8 cellular contexts compared by ENCODE assay signal in the genomic region with DNA sequence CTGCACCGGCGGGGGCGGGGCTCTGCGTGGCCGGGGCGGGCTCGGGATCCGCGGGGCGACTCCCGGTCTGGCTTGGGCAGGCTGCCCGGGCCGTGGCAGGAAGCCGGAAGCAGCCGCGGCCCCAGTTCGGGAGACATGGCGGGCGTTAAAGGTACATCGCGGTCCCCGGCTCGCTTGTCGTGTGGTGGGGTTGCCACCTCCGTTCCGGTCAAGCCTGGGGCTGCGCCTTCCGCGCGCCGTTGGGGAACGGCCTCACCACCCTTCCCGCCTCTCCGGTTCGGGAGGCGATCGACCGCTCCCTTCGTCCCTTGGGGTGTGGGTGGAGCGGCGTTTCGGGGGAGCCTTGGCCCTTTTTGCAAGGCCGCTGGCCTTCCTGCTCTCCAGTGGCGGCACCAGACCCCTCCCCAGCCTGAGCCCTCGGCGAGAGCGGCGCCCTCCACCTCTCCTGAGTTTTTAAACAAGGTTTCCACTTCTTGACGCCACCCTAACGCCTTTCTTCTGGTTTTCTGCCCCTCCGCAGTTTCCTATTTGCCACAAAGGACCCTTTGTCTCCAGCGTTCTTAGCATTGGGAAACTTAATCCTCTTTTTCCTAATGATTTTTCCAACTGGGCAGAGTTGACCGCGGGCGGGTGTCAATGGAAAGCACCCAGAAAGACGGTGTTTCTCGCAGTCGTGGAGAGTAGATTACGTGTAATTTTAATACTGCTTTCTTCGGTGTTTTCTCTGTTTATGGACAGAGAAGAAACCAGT. TPM values are rescaled to one million over a fixed set of nuclear protein-coding genes. Genes with fewer than 3 reads are reported as not detected.
A peak's percentile ranks its signal among the peaks of the same experiment; 100 is the strongest.
DNase-seq lines count a peak whose midpoint lies in the region; ATAC-seq and TF ChIP-seq lines count a peak whose summit lies in the region.

A gene with protein sequence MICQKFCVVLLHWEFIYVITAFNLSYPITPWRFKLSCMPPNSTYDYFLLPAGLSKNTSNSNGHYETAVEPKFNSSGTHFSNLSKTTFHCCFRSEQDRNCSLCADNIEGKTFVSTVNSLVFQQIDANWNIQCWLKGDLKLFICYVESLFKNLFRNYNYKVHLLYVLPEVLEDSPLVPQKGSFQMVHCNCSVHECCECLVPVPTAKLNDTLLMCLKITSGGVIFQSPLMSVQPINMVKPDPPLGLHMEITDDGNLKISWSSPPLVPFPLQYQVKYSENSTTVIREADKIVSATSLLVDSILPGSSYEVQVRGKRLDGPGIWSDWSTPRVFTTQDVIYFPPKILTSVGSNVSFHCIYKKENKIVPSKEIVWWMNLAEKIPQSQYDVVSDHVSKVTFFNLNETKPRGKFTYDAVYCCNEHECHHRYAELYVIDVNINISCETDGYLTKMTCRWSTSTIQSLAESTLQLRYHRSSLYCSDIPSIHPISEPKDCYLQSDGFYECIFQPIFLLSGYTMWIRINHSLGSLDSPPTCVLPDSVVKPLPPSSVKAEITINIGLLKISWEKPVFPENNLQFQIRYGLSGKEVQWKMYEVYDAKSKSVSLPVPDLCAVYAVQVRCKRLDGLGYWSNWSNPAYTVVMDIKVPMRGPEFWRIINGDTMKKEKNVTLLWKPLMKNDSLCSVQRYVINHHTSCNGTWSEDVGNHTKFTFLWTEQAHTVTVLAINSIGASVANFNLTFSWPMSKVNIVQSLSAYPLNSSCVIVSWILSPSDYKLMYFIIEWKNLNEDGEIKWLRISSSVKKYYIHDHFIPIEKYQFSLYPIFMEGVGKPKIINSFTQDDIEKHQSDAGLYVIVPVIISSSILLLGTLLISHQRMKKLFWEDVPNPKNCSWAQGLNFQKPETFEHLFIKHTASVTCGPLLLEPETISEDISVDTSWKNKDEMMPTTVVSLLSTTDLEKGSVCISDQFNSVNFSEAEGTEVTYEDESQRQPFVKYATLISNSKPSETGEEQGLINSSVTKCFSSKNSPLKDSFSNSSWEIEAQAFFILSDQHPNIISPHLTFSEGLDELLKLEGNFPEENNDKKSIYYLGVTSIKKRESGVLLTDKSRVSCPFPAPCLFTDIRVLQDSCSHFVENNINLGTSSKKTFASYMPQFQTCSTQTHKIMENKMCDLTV (plus strand): TSS at position 79 of the 751 bp plus-strand sequence. CDS start 144,898 bp downstream, outside the sequence.
A gene with protein sequence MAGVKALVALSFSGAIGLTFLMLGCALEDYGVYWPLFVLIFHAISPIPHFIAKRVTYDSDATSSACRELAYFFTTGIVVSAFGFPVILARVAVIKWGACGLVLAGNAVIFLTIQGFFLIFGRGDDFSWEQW (plus strand): TSS at position 79 of the 751 bp plus-strand sequence. CDS start 57 bp downstream, at position 136.

- peak; percentile 42 to 90 for TF ChIP-seq POLR2A in thyroid gland (IDR thresholded peaks at IDR 0.05)

- H3K9me3 Mint-ChIP-seq in activated T-cell treated with anti-CD3 and anti-CD28 coated beads, Interleukin-2, amount 50 U/mL, for 72 hours, result no peaks in the 10 kb centered on the region
- no peaks in the 10 kb centered on the region for H3K9me3 Mint-ChIP-seq in MCF 10A (ENCODE audit: unreplicated experiment)

- H3K4me3 ChIP-seq in lung, result peak within 1 kb of the TSS; percentile 81
- H3K4me3 ChIP-seq in thyroid gland (replicated peaks in 1 of 3), result peak within 1 kb of the TSS; percentile 68 to 91 (median 83)

- no TSS peak for BruUV-seq in MCF 10A (replicated peaks; lab: Mats Ljungman, UMichigan)

- CTCF ChIA-PET in MCF 10A (lab: Yijun Ruan, JAX), result interaction anchor here (0.7 to 2.2 kb wide), 3 partner anchors 8 to 208 kb away, joined by 4 to 8 read pairs (median 8); no protein-coding TSS in a partner anchor

- peaks cover 19% of the 10 kb centered on the region for H3K4me1 Mint-ChIP-seq in activated T-cell treated with anti-CD3 and anti-CD28 coated beads, Interleukin-2, amount 50 U/mL, for 72 hours (ENCODE audit: low read depth)
- peaks cover 36% of the 10 kb centered on the region for H3K4me1 Mint-ChIP-seq in MCF 10A (ENCODE audit: insufficient read depth, unreplicated experiment)

- H3K27ac ChIP-seq in lung (ENCODE audit: low read depth in 1 of 2, low read length in 1 of 2) (peak within 1 kb of the TSS; percentile 98), thyroid gland (peak within 1 kb of the TSS; percentile 97)

- no peaks in the 10 kb centered on the region for H3K27me3 Mint-ChIP-seq in activated T-cell treated with anti-CD3 and anti-CD28 coated beads, Interleukin-2, amount 50 U/mL, for 72 hours (ENCODE audit: low read depth)
- no peaks in the 10 kb centered on the region for H3K27me3 Mint-ChIP-seq in MCF 10A (ENCODE audit: insufficient read depth, unreplicated experiment)

- POLR2A ChIA-PET in MCF 10A (lab: Yijun Ruan, JAX), result interaction anchor here (0.6 to 8.2 kb wide), 23 partner anchors 9 to 660 kb away, joined by 3 to 144 read pairs (median 4); partner anchors contain the start of gene DNAJC6

- H3K27ac Mint-ChIP-seq in activated T-cell treated with anti-CD3 and anti-CD28 coated beads, Interleukin-2, amount 50 U/mL, for 72 hours, result peak within 1 kb of the TSS; percentile 83
- no peak within 1 kb of the TSS for H3K27ac Mint-ChIP-seq in MCF 10A (ENCODE audit: low read depth, unreplicated experiment)

- H3K4me1 ChIP-seq in lung (ENCODE audit: control insufficient read depth in 2 of 2, insufficient read depth in 2 of 2, low read length in 2 of 2) (peaks cover 11 to 21% of the 10 kb centered on the region in 2 donors), thyroid gland (peaks cover 40 to 46% of the 10 kb centered on the region in 2 donors)

- H3K4me3 Mint-ChIP-seq in activated T-cell treated with anti-CD3 and anti-CD28 coated beads, Interleukin-2, amount 50 U/mL, for 72 hours, result no peak within 1 kb of the TSS
- H3K4me3 Mint-ChIP-seq in MCF 10A (ENCODE audit: unreplicated experiment), result no peak within 1 kb of the TSS

- no peaks in the 10 kb centered on the region for H3K27me3 ChIP-seq in lung (ENCODE audit: control insufficient read depth, insufficient read depth)
- H3K27me3 ChIP-seq in thyroid gland, result no peaks in the 10 kb centered on the region

- no peak for TF ChIP-seq CTCF in MCF 10A (IDR thresholded peaks at IDR 0.05; ENCODE audit: unreplicated experiment)
- no peak for TF ChIP-seq CTCF in lung (IDR thresholded peaks at IDR 0.05; ENCODE audit: control extremely low read depth, extremely low read depth)
- TF ChIP-seq CTCF in thyroid gland (IDR thresholded peaks at IDR 0.05), result no peak

- intact Hi-C loops in MCF 10A (cut with micrococcal nuclease) (loop anchor here (1.0 to 10.0 kb wide), 6 partner anchors 77 to 1514 kb away; partner anchors contain the start of gene DNAJC6), thyroid gland (cut with DNase I) (no loop called here)

- ATAC-seq in activated T-cell treated with anti-CD3 and anti-CD28 coated beads, Interleukin-2, amount 50 U/mL, for 72 hours (replicated peaks in 1 of 2), result no peak
- ATAC-seq in HG02840 (IDR thresholded peaks at IDR 0.05; ENCODE audit: low FRiP score, unreplicated experiment) (peak; percentile 57), lung (ENCODE audit: insufficient read depth, low FRiP score) (no peak)

- peaks cover 4 to 7% of the 10 kb centered on the region in 2 donors for H3K36me3 ChIP-seq in lung (ENCODE audit: control insufficient read depth in 2 of 2, insufficient read depth in 2 of 2, low read length in 2 of 2)
- H3K36me3 ChIP-seq in thyroid gland, result peaks cover 2 to 5% of the 10 kb centered on the region in 2 donors

- WGBS in lung, 2 donors, result 1% methylated on average over 38 to 60 of the region's 60 CpGs
- WGBS in thyroid gland, 2 donors, result 0 to 1% methylated on average over 16 to 22 of the region's 60 CpGs

- H3K9me3 ChIP-seq in lung (ENCODE audit: control insufficient read depth in 2 of 2, insufficient read depth in 1 of 2, low read length in 1 of 2) (no peaks in the 10 kb centered on the region), thyroid gland (no peaks in the 10 kb centered on the region)

- H3K36me3 Mint-ChIP-seq in activated T-cell treated with anti-CD3 and anti-CD28 coated beads, Interleukin-2, amount 50 U/mL, for 72 hours (ENCODE audit: insufficient read depth in 2 of 2), result peaks cover 5 to 6% of the 10 kb centered on the region in 2 donors
- peaks cover 11% of the 10 kb centered on the region for H3K36me3 Mint-ChIP-seq in MCF 10A (ENCODE audit: insufficient read depth, unreplicated experiment)

- no peak for DNase-seq in activated T-cell treated with anti-CD3 and anti-CD28 coated beads, Interleukin-2, amount 50 U/mL, for 72 hours
- no peak for DNase-seq in activated T-cell treated with anti-CD3 and anti-CD28 coated beads, Interleukin-2, amount 50 U/mL, for 48 hours
- DNase-seq in NCI-H446 treated with DMSO at 0.1 percent for 48 hours (lab: John Stamatoyannopoulos, UW) (peak; percentile 60), MCF 10A (ENCODE audit: unreplicated experiment) (no peak), lung (ENCODE audit: low spot score) (no peak), thyroid gland (no peak)
- no peak for DNase-seq in stimulated activated CD4-positive, alpha-beta T cell treated with anti-CD3 and anti-CD28 coated beads, Interleukin-1b, Interleukin-23, amount 100 ng/mL, for 48 hours

RNA-seq across cellular contexts. Expression of the first gene that starts in this region (rescaled TPM):
- total RNA-seq in activated T-cell treated with anti-CD3 and anti-CD28 coated beads, Interleukin-2, amount 50 U/mL, for 72 hours, result 1 to 10 TPM; 5.8 to 6.6 TPM
- total RNA-seq in MCF 10A (2022) (12.2 and 16.6 TPM in 2 replicates), lung (10 to 100 TPM; 13.7 to 67.1 TPM), thyroid gland (10 to 100 TPM; 11.4 to 80.4 (median 17.5) TPM)
- polyA plus RNA-seq in lung, result 10 to 100 TPM in 1 of 2 donors, 1 to 10 TPM in 1; 7.2 to 12.8 TPM

RNA-seq across cellular contexts. Expression of the second gene that starts in this region (rescaled TPM):
- 10 to 100 TPM; 15.5 to 20.8 TPM for total RNA-seq in activated T-cell treated with anti-CD3 and anti-CD28 coated beads, Interleukin-2, amount 50 U/mL, for 72 hours
- total RNA-seq in MCF 10A (2022) (63.1 and 66.9 TPM in 2 replicates), lung (10 to 100 TPM; 84.4 to 88.6 TPM), thyroid gland (100 to 1,000 TPM in 2 of 4 donors, 10 to 100 TPM in 2; 70.1 to 159 (median 94.2) TPM)
- polyA plus RNA-seq in lung, result 10 to 100 TPM; 43.0 to 52.5 TPM
